In the genomic region with DNA sequence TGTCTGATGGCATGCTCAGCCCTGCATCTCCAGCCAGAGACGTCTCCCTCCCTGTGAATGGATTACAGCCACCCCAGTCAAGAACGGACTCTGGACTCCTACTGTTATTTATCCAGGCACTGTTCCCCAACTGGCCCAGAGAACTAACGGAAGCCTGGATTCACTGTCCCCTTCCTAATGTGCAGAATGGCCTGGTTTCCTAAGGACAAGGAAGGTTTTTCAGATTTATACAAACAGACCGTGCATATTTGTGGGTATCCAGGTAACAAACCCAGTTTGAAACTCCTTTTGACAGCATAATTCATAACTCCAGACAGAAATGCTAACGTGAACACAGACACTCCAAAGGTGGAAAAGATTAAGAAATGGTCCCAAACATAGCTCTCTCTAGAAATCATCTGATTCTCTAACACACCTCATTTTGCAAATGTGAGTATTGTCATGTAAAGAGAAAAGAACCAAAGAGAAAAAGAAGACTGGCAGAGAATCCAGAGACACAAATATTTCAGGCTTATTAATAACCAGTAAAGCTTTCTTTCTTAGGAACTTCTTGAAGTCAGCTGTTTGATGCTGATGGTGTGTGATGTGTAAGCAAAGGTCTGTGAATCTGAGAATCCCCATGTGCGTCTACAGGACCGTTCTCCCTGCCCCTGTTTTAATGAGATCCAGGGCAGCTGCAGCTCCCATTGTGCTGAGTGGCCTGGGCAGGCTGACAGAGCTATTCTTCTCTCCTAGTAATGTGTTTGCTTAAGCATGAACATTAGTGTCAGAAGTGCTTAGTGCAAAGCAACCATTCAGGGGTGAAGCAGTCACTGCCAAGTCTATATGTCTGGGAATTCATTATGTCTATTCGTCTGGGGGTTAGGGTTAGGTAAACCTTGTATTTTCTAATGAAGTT, we compare ENCODE assay signal across 1 cellular context.
TF ChIP-seq lines count a peak whose summit lies in the region.

No MANE protein-coding gene starts in this region.

TF ChIP-seq in HepG2, 621 proteins besides CTCF, POLR2A, EP300 and RAD21 (continued from another document and continues in another):
- TF ChIP-seq ZC3H13 (CRISPR knock-in tag; IDR thresholded peaks at IDR 0.05) (no peak), SOX6 (IDR thresholded peaks at IDR 0.05) (no peak), SOX6 (CRISPR knock-in tag; IDR thresholded peaks at IDR 0.05) (peak; percentile 59), ZNF562 (CRISPR knock-in tag; IDR thresholded peaks at IDR 0.05; ENCODE audit: borderline replicate concordance) (no peak), SKI (IDR thresholded peaks at IDR 0.05; ENCODE audit: partially characterized antibody) (peak; percentile 83), ZSCAN20 (CRISPR knock-in tag; IDR thresholded peaks at IDR 0.05; ENCODE audit: borderline replicate concordance) (no peak), ZKSCAN8 (CRISPR knock-in tag; IDR thresholded peaks at IDR 0.05; ENCODE audit: borderline replicate concordance) (no peak), PCBP1 (IDR thresholded peaks at IDR 0.05; ENCODE audit: borderline replicate concordance, low read depth, low read length) (no peak), KMT2A (CRISPR knock-in tag; IDR thresholded peaks at IDR 0.05) (no peak), TCF7 (IDR thresholded peaks at IDR 0.05; ENCODE audit: low read depth) (no peak), ZNF10 (CRISPR knock-in tag; IDR thresholded peaks at IDR 0.05; ENCODE audit: borderline replicate concordance, low read depth) (no peak), TCF12 (IDR thresholded peaks at IDR 0.05) (no peak), TCF12 (CRISPR knock-in tag; IDR thresholded peaks at IDR 0.05) (no peak), HNF4G (IDR thresholded peaks at IDR 0.05; ENCODE audit: borderline replicate concordance, low read depth, low read length) (peak; percentile 44; the same call in 1 of the 2 replicates), HNF4G (CRISPR knock-in tag; IDR thresholded peaks at IDR 0.05; ENCODE audit: borderline replicate concordance, low read depth) (no peak; the same call in 1 of the 2 replicates), FOSL2 (CRISPR knock-in tag; IDR thresholded peaks at IDR 0.05) (peak; percentile 35), ZBTB3 (CRISPR knock-in tag; IDR thresholded peaks at IDR 0.05; ENCODE audit: borderline replicate concordance, low read depth) (no peak), ZNF232 (CRISPR knock-in tag; IDR thresholded peaks at IDR 0.05; ENCODE audit: borderline replicate concordance) (no peak), KLF12 (CRISPR knock-in tag; IDR thresholded peaks at IDR 0.05; ENCODE audit: borderline replicate concordance) (no peak), FOXK2 (IDR thresholded peaks at IDR 0.05) (no peak), MAFF (IDR thresholded peaks at IDR 0.05; ENCODE audit: low read depth, low read length) (no peak), XRCC5 (optimal IDR thresholded peaks at IDR 0.05; ENCODE audit: low read length) (no peak), ZFP82 (CRISPR knock-in tag; IDR thresholded peaks at IDR 0.05; ENCODE audit: borderline replicate concordance) (no peak), ZNF207 (IDR thresholded peaks at IDR 0.05; ENCODE audit: borderline replicate concordance) (no peak), ZKSCAN1 (IDR thresholded peaks at IDR 0.05; ENCODE audit: low read length) (no peak), HMG20B (CRISPR knock-in tag; conservative IDR thresholded peaks at IDR 0.05) (no peak), ZNF614 (CRISPR knock-in tag; IDR thresholded peaks at IDR 0.05; ENCODE audit: borderline replicate concordance) (no peak), ZNF629 (CRISPR knock-in tag; conservative IDR thresholded peaks at IDR 0.05) (no peak), SRSF9 (IDR thresholded peaks at IDR 0.05; ENCODE audit: borderline replicate concordance, insufficient read depth, low read depth, low read length, poor library complexity, severe bottlenecking) (no peak)
- TF ChIP-seq, protein P1, sequence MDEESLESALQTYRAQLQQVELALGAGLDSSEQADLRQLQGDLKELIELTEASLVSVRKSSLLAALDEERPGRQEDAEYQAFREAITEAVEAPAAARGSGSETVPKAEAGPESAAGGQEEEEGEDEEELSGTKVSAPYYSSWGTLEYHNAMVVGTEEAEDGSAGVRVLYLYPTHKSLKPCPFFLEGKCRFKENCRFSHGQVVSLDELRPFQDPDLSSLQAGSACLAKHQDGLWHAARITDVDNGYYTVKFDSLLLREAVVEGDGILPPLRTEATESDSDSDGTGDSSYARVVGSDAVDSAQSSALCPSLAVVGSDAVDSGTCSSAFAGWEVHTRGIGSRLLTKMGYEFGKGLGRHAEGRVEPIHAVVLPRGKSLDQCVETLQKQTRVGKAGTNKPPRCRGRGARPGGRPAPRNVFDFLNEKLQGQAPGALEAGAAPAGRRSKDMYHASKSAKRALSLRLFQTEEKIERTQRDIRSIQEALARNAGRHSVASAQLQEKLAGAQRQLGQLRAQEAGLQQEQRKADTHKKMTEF (CRISPR knock-in tag; IDR thresholded peaks at IDR 0.05) = no peak
- TF ChIP-seq, protein P2, sequence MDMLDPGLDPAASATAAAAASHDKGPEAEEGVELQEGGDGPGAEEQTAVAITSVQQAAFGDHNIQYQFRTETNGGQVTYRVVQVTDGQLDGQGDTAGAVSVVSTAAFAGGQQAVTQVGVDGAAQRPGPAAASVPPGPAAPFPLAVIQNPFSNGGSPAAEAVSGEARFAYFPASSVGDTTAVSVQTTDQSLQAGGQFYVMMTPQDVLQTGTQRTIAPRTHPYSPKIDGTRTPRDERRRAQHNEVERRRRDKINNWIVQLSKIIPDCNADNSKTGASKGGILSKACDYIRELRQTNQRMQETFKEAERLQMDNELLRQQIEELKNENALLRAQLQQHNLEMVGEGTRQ (IDR thresholded peaks at IDR 0.05; ENCODE audit: low read depth, low read length) = no peak
- TF ChIP-seq, protein P2 (CRISPR knock-in tag; IDR thresholded peaks at IDR 0.05; ENCODE audit: borderline replicate concordance) = no peak
- TF ChIP-seq, protein P3, sequence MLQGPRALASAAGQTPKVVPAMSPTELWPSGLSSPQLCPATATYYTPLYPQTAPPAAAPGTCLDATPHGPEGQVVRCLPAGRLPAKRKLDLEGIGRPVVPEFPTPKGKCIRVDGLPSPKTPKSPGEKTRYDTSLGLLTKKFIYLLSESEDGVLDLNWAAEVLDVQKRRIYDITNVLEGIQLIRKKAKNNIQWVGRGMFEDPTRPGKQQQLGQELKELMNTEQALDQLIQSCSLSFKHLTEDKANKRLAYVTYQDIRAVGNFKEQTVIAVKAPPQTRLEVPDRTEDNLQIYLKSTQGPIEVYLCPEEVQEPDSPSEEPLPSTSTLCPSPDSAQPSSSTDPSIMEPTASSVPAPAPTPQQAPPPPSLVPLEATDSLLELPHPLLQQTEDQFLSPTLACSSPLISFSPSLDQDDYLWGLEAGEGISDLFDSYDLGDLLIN (CRISPR knock-in tag; IDR thresholded peaks at IDR 0.05; ENCODE audit: borderline replicate concordance) = no peak
- TF ChIP-seq, protein P4, sequence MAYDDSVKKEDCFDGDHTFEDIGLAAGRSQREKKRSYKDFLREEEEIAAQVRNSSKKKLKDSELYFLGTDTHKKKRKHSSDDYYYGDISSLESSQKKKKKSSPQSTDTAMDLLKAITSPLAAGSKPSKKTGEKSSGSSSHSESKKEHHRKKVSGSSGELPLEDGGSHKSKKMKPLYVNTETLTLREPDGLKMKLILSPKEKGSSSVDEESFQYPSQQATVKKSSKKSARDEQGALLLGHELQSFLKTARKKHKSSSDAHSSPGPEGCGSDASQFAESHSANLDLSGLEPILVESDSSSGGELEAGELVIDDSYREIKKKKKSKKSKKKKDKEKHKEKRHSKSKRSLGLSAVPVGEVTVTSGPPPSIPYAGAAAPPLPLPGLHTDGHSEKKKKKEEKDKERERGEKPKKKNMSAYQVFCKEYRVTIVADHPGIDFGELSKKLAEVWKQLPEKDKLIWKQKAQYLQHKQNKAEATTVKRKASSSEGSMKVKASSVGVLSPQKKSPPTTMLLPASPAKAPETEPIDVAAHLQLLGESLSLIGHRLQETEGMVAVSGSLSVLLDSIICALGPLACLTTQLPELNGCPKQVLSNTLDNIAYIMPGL (CRISPR knock-in tag; IDR thresholded peaks at IDR 0.05; ENCODE audit: borderline replicate concordance in 1 of 2, low read depth in 1 of 2) = peak in 1 of 2 experiments; percentile 15; a peak in 1 of 4 replicates
- TF ChIP-seq, protein P5, sequence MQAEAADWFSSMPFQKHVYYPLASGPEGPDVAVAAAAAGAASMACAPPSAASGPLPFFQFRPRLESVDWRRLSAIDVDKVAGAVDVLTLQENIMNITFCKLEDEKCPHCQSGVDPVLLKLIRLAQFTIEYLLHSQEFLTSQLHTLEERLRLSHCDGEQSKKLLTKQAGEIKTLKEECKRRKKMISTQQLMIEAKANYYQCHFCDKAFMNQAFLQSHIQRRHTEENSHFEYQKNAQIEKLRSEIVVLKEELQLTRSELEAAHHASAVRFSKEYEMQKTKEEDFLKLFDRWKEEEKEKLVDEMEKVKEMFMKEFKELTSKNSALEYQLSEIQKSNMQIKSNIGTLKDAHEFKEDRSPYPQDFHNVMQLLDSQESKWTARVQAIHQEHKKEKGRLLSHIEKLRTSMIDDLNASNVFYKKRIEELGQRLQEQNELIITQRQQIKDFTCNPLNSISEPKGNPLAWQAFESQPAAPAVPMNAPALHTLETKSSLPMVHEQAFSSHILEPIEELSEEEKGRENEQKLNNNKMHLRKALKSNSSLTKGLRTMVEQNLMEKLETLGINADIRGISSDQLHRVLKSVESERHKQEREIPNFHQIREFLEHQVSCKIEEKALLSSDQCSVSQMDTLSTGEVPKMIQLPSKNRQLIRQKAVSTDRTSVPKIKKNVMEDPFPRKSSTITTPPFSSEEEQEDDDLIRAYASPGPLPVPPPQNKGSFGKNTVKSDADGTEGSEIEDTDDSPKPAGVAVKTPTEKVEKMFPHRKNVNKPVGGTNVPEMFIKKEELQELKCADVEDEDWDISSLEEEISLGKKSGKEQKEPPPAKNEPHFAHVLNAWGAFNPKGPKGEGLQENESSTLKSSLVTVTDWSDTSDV (CRISPR knock-in tag; IDR thresholded peaks at IDR 0.05) = no peak
- TF ChIP-seq, protein P6, sequence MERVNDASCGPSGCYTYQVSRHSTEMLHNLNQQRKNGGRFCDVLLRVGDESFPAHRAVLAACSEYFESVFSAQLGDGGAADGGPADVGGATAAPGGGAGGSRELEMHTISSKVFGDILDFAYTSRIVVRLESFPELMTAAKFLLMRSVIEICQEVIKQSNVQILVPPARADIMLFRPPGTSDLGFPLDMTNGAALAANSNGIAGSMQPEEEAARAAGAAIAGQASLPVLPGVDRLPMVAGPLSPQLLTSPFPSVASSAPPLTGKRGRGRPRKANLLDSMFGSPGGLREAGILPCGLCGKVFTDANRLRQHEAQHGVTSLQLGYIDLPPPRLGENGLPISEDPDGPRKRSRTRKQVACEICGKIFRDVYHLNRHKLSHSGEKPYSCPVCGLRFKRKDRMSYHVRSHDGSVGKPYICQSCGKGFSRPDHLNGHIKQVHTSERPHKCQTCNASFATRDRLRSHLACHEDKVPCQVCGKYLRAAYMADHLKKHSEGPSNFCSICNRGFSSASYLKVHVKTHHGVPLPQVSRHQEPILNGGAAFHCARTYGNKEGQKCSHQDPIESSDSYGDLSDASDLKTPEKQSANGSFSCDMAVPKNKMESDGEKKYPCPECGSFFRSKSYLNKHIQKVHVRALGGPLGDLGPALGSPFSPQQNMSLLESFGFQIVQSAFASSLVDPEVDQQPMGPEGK (CRISPR knock-in tag; IDR thresholded peaks at IDR 0.05) = peak; percentile 75
- TF ChIP-seq, protein P7, sequence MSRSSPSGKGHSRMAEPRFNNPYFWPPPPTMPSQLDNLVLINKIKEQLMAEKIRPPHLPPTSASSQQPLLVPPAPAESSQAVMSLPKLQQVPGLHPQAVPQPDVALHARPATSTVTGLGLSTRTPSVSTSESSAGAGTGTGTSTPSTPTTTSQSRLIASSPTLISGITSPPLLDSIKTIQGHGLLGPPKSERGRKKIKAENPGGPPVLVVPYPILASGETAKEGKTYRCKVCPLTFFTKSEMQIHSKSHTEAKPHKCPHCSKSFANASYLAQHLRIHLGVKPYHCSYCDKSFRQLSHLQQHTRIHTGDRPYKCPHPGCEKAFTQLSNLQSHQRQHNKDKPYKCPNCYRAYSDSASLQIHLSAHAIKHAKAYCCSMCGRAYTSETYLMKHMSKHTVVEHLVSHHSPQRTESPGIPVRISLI (CRISPR knock-in tag; IDR thresholded peaks at IDR 0.05; ENCODE audit: borderline replicate concordance) = no peak; the same call in 1 of the 2 replicates
- TF ChIP-seq, protein P8, sequence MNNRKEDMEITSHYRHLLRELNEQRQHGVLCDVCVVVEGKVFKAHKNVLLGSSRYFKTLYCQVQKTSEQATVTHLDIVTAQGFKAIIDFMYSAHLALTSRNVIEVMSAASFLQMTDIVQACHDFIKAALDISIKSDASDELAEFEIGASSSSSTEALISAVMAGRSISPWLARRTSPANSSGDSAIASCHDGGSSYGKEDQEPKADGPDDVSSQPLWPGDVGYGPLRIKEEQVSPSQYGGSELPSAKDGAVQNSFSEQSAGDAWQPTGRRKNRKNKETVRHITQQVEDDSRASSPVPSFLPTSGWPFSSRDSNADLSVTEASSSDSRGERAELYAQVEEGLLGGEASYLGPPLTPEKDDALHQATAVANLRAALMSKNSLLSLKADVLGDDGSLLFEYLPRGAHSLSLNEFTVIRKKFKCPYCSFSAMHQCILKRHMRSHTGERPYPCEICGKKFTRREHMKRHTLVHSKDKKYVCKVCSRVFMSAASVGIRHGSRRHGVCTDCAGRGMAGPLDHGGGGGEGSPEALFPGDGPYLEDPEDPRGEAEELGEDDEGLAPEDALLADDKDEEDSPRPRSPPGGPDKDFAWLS (CRISPR knock-in tag; IDR thresholded peaks at IDR 0.05; ENCODE audit: borderline replicate concordance) = no peak
- TF ChIP-seq, protein P9, sequence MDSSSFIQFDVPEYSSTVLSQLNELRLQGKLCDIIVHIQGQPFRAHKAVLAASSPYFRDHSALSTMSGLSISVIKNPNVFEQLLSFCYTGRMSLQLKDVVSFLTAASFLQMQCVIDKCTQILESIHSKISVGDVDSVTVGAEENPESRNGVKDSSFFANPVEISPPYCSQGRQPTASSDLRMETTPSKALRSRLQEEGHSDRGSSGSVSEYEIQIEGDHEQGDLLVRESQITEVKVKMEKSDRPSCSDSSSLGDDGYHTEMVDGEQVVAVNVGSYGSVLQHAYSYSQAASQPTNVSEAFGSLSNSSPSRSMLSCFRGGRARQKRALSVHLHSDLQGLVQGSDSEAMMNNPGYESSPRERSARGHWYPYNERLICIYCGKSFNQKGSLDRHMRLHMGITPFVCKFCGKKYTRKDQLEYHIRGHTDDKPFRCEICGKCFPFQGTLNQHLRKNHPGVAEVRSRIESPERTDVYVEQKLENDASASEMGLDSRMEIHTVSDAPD (CRISPR knock-in tag; IDR thresholded peaks at IDR 0.05) = no peak
- TF ChIP-seq, protein P10, sequence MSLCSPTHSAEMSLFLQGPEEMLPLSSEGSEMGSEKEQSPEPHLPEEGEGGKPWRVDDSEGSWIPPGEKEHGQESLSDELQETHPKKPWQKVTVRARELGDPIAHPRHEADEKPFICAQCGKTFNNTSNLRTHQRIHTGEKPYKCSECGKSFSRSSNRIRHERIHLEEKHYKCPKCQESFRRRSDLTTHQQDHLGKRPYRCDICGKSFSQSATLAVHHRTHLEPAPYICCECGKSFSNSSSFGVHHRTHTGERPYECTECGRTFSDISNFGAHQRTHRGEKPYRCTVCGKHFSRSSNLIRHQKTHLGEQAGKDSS (CRISPR knock-in tag; IDR thresholded peaks at IDR 0.05; ENCODE audit: borderline replicate concordance, low read depth) = 0 out of 2 replicates have a peak, but pooled peaks have one; percentile 27
